In the genomic region with DNA sequence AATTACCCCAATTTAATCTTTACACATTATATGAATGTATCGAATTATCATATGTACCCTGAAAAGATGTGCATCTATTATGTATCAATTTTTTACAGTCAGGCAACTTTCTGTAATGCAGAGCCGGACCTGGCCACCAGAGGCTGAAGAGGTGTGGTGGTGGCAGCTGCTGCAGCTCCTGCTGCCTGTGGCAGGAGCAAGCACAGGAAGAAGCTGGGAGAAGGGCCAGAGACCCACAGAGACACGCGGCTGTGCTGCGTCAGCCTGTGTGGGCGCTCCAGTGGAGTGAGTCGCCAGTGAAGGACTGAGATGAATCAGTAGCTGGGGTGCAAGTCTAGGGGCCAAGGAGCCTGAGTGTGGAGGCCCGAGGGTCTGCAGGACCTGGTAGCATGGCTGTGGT, we compare ENCODE assay signal across 10 cellular contexts.
DNase-seq lines count a peak whose midpoint lies in the region; ATAC-seq, FAIRE-seq and TF ChIP-seq lines count a peak whose summit lies in the region.
"Had no signal": no experiment of that assay in that cellular context is flagged by ENCODE, and none has a peak within 500 bp of the region (broad histone marks: within the 10 kb centered on the region; RNA-seq: fewer than 3 reads in every experiment).

No MANE protein-coding gene starts in this region.

- peaks cover 14% of the 10 kb centered on the region for H3K27me3 ChIP-seq in astrocyte (ENCODE audit: insufficient read depth, low read length)
- no peaks in the 10 kb centered on the region for H3K27me3 ChIP-seq in pancreas

- H3K4me2 ChIP-seq in astrocyte (ENCODE audit: low read length) = no peak overlapping the region

- H2AFZ ChIP-seq in astrocyte (ENCODE audit: low read depth, low read length) = no peak overlapping the region

- intact Hi-C loops in pancreas (cut with DNase I) = no loop called here

- H3K27ac Mint-ChIP-seq in astrocyte (ENCODE audit: unreplicated experiment) = peak overlapping the region; percentile 77

- no peak overlapping the region for H3K4me3 ChIP-seq in astrocyte (ENCODE audit: insufficient read depth, low read depth, low read length)
- no peak overlapping the region for H3K4me3 ChIP-seq in pancreas
- H3K4me3 ChIP-seq: skin epidermis had no signal

- H3K27me3 Mint-ChIP-seq in astrocyte (ENCODE audit: low read depth, unreplicated experiment) = peaks cover 16% of the 10 kb centered on the region

- H3K27ac ChIP-seq in astrocyte (ENCODE audit: low read depth, low read length) (no peak overlapping the region), pancreas (no peak overlapping the region)
- H3K27ac ChIP-seq: skin epidermis had no signal

- H3K36me3 ChIP-seq in astrocyte (ENCODE audit: insufficient read depth, low read length) = no peaks in the 10 kb centered on the region
- no peaks in the 10 kb centered on the region for H3K36me3 ChIP-seq in pancreas

- peak; percentile 6 for DNase-seq in GM03348 (ENCODE audit: low spot score)
- peak; percentile 47 for DNase-seq in HPDE6-E6E7 (ENCODE audit: extremely low spot score)
- peak; percentile 71 for DNase-seq in astrocyte (ENCODE audit: low read depth)
- peak in 4 of 6 donors; percentile 32 to 56 (median 44) for DNase-seq in pancreas
- no peak for DNase-seq in NCI-H1417 (lab: John Stamatoyannopoulos, UW)
- no peak for DNase-seq in A172 (ENCODE audit: low spot score)
- DNase-seq in NCI-H1436 (lab: John Stamatoyannopoulos, UW) = no peak
- DNase-seq: SW 1271 had no signal

- H3K9me3 Mint-ChIP-seq in astrocyte (ENCODE audit: unreplicated experiment) = peaks cover 5% of the 10 kb centered on the region

- H3K4me3 Mint-ChIP-seq in astrocyte (ENCODE audit: unreplicated experiment) = no peak overlapping the region

- peaks cover 2% of the 10 kb centered on the region for H3K36me3 Mint-ChIP-seq in astrocyte (ENCODE audit: low read depth, unreplicated experiment)

- no peak for FAIRE-seq in astrocyte (lab: Jason Lieb, UNC)
- FAIRE-seq in pancreas (lab: Jason Lieb, UNC) = no peak

- H3K9me3 ChIP-seq in astrocyte (ENCODE audit: insufficient read depth, low read depth, low read length) (no peaks in the 10 kb centered on the region), pancreas (no peaks in the 10 kb centered on the region)

- peak in 3 of 4 donors; percentile 38 to 73 (median 48) for ATAC-seq in pancreas
- ATAC-seq in HG03442 (IDR thresholded peaks at IDR 0.05; ENCODE audit: unreplicated experiment) = no peak

- H4K20me1 ChIP-seq in astrocyte (ENCODE audit: insufficient read depth, low read length) = no peaks in the 10 kb centered on the region

- WGBS in pancreas, 2 donors = 75 to 77% methylated on average over 8 of the region's 8 CpGs

- H3K79me2 ChIP-seq in astrocyte (ENCODE audit: insufficient read depth, low read length) = no peaks in the 10 kb centered on the region

- H3K9ac ChIP-seq in astrocyte (ENCODE audit: low read length) = no peak overlapping the region

- no peak for TF ChIP-seq CTCF in astrocyte (IDR thresholded peaks at IDR 0.05; ENCODE audit: insufficient read depth, low read depth, low read length)
- TF ChIP-seq CTCF in pancreas (IDR thresholded peaks at IDR 0.05) = peak in 1 of 4 donors; percentile 28

- H3K4me1 ChIP-seq in astrocyte (ENCODE audit: insufficient read depth, low read length) (no peaks in the 10 kb centered on the region), pancreas (peaks cover 0 to 24% (median 17%) of the 10 kb centered on the region in 3 donors)

- peaks cover 38% of the 10 kb centered on the region for H3K4me1 Mint-ChIP-seq in astrocyte (ENCODE audit: low read depth, unreplicated experiment)

Comparison
In these comparisons a context has a peak if more than half of its experiments do, and no peak if none do; other contexts are left out.
1. DNase-seq: peak in GM03348 (single experiment), HPDE6-E6E7 (single experiment), astrocyte (single experiment) and pancreas (4 of 6); none in NCI-H1417 (0 of 3), A172 (single experiment) and NCI-H1436 (single experiment).